In genomic region chr9:123834907-123835562, GRCh38 we compare ENCODE assay signal across 7 cellular contexts.
DNase-seq lines count a peak whose midpoint lies in the region; ATAC-seq and TF ChIP-seq lines count a peak whose summit lies in the region.

No MANE protein-coding gene starts in this region.

- intact Hi-C loops in ascending aorta (cut with DNase I), result no loop called here

- peaks cover 13% of the 10 kb centered on the region for H3K4me1 ChIP-seq in KMS-11 (ENCODE audit: low read depth, poor library complexity, severe bottlenecking)
- peaks cover 5% of the 10 kb centered on the region for H3K4me1 ChIP-seq in osteoblast (ENCODE audit: insufficient read depth, low read length)
- no peaks in the 10 kb centered on the region for H3K4me1 ChIP-seq in ascending aorta

- in situ Hi-C loops in brain microvascular endothelial cell (cut with HindIII; ENCODE audit: low pct_ligation_motif_present, low sequenced_read_pairs), result no loop called here

- H4K20me1 ChIP-seq in KMS-11 (ENCODE audit: insufficient read depth) (no peaks in the 10 kb centered on the region), osteoblast (ENCODE audit: insufficient read depth, low read length) (no peaks in the 10 kb centered on the region)

- no peak overlapping the region for H3K27ac ChIP-seq in KMS-11
- H3K27ac ChIP-seq in brain microvascular endothelial cell, result no peak overlapping the region
- no peak overlapping the region for H3K27ac ChIP-seq in osteoblast (ENCODE audit: low read depth, low read length)
- H3K27ac ChIP-seq in ascending aorta, result no peak overlapping the region

- H3K9ac ChIP-seq in KMS-11, result no peak overlapping the region

- TF ChIP-seq CTCF in KMS-11 (conservative IDR thresholded peaks at IDR 0.05; ENCODE audit: low read depth, low read length) (no peak), brain microvascular endothelial cell (IDR thresholded peaks at IDR 0.05; ENCODE audit: low read depth, low read length, missing control alignments) (no peak), osteoblast (IDR thresholded peaks at IDR 0.05; ENCODE audit: extremely low read depth, low read depth, low read length) (no peak), ascending aorta (IDR thresholded peaks at IDR 0.05) (no peak)

- peak; percentile 58 for ATAC-seq in GM18907 (IDR thresholded peaks at IDR 0.05; ENCODE audit: unreplicated experiment)
- no peak for ATAC-seq in HG02884 (IDR thresholded peaks at IDR 0.05; ENCODE audit: unreplicated experiment)

- no peaks in the 10 kb centered on the region for H3K27me3 ChIP-seq in KMS-11 (ENCODE audit: insufficient read depth, low read depth)
- H3K27me3 ChIP-seq in brain microvascular endothelial cell (replicated peaks), result no peaks in the 10 kb centered on the region
- H3K27me3 ChIP-seq in osteoblast (ENCODE audit: insufficient read depth, low read length), result no peaks in the 10 kb centered on the region
- H3K27me3 ChIP-seq in ascending aorta, result no peaks in the 10 kb centered on the region

- H3K9me3 ChIP-seq in osteoblast (ENCODE audit: low read depth, low read length) (no peaks in the 10 kb centered on the region), ascending aorta (peaks cover 0 to 10% of the 10 kb centered on the region in 2 donors)

- no peak overlapping the region for H2AFZ ChIP-seq in KMS-11 (ENCODE audit: low read depth)
- peak overlapping the region; percentile 66 for H2AFZ ChIP-seq in osteoblast (ENCODE audit: low read length)

- no peaks in the 10 kb centered on the region for H3K79me2 ChIP-seq in KMS-11 (ENCODE audit: insufficient read depth, low read depth)
- H3K79me2 ChIP-seq in osteoblast (ENCODE audit: insufficient read depth, low read length), result no peaks in the 10 kb centered on the region

- H3K36me3 ChIP-seq in KMS-11 (ENCODE audit: insufficient read depth) (no peaks in the 10 kb centered on the region), brain microvascular endothelial cell (replicated peaks) (no peaks in the 10 kb centered on the region), osteoblast (ENCODE audit: insufficient read depth, low read length) (no peaks in the 10 kb centered on the region), ascending aorta (no peaks in the 10 kb centered on the region)

- DNase-seq in brain microvascular endothelial cell, result peak; percentile 7
- no peak for DNase-seq in osteoblast (ENCODE audit: insufficient read length, low spot score, missing footprints)
- no peak for DNase-seq in ascending aorta (ENCODE audit: low spot score in 2 of 2)
- DNase-seq in OCI-M2 (lab: John Stamatoyannopoulos, UW; ENCODE audit: unreplicated experiment), result no peak

- no peak overlapping the region for H3K4me3 ChIP-seq in KMS-11 (IDR thresholded peaks at IDR 0.05; ENCODE audit: insufficient read depth, low read depth, low read length)
- H3K4me3 ChIP-seq in brain microvascular endothelial cell (ENCODE audit: low read depth, low read length), result no peak overlapping the region
- H3K4me3 ChIP-seq in osteoblast (ENCODE audit: insufficient read depth, low read length), result peak overlapping the region; percentile 45
- no peak overlapping the region for H3K4me3 ChIP-seq in ascending aorta

- H3K4me2 ChIP-seq in KMS-11 (peak overlapping the region; percentile 22), osteoblast (ENCODE audit: insufficient read depth, low read length) (peak overlapping the region; percentile 70)
